Comparison of ENCODE assay signal across 1 cellular context in genomic region chr12:87953257-87953860, GRCh38.
TF ChIP-seq lines count a peak whose summit lies in the region.

No MANE protein-coding gene starts in this region.

TF ChIP-seq in liver, 16 proteins besides CTCF, POLR2A, EP300 and RAD21 (continued from another document):
- no peak for TF ChIP-seq REST (IDR thresholded peaks at IDR 0.05)
- no peak for TF ChIP-seq JUND (IDR thresholded peaks at IDR 0.05)
- no peak for TF ChIP-seq EGR1 (IDR thresholded peaks at IDR 0.05; ENCODE audit: low read depth in 2 of 2)
- TF ChIP-seq RXRA (IDR thresholded peaks at IDR 0.05) = no peak
- TF ChIP-seq, protein P1, sequence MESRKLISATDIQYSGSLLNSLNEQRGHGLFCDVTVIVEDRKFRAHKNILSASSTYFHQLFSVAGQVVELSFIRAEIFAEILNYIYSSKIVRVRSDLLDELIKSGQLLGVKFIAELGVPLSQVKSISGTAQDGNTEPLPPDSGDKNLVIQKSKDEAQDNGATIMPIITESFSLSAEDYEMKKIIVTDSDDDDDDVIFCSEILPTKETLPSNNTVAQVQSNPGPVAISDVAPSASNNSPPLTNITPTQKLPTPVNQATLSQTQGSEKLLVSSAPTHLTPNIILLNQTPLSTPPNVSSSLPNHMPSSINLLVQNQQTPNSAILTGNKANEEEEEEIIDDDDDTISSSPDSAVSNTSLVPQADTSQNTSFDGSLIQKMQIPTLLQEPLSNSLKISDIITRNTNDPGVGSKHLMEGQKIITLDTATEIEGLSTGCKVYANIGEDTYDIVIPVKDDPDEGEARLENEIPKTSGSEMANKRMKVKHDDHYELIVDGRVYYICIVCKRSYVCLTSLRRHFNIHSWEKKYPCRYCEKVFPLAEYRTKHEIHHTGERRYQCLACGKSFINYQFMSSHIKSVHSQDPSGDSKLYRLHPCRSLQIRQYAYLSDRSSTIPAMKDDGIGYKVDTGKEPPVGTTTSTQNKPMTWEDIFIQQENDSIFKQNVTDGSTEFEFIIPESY (IDR thresholded peaks at IDR 0.05) = no peak
